ENCODE assay signal across 8 cellular contexts in genomic region chr2:68266655-68267054, GRCh38.
"Had no signal": no experiment of that assay in that cellular context is flagged by ENCODE, and none has a peak within 500 bp of the region (broad histone marks: within the 10 kb centered on the region; RNA-seq: fewer than 3 reads in every experiment).

No MANE protein-coding gene starts in this region.

- H3K36me3 ChIP-seq: HAP-1 had no signal

- H3K27ac Mint-ChIP-seq: HFFc6 had no signal

- ATAC-seq: HCT116 had no signal

- H3K27ac ChIP-seq: GM23248, HL-60 had no signal

- H3K9me3 Mint-ChIP-seq: HFFc6 had no signal

- DNase-seq: GM23248, GOT3, H7, HFFc6, IMR-90 had no signal

- H2AFZ ChIP-seq: GM23248 had no signal

- H3K4me3 Mint-ChIP-seq: HFFc6 had no signal

- H3K9me3 ChIP-seq: HAP-1 had no signal

- H3K9ac ChIP-seq: GM23248 had no signal

- H3K4me1 ChIP-seq: HAP-1 had no signal

- H3K4me3 ChIP-seq: GM23248, HAP-1 had no signal
